ENCODE assay signal across 13 cellular contexts in the genomic region with DNA sequence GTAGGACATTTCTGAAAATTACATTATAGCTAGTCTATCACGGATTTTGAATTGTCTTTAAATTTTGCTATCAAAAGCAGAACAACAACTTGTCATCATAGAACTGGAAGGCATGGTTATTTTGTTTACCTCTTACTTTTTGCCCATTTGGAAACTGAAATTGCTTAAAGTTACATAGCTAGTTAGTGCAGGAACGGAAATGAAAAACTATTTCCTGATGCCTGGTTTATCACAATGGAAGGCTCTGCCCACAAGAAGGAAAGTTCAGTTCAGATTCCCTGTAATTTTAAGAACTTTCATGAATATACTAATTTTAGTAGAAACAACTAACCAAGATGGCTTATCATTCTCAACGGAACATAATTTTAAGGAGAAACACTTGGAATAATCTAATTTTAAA.
DNase-seq lines count a peak whose midpoint lies in the region; ATAC-seq, FAIRE-seq and TF ChIP-seq lines count a peak whose summit lies in the region.
"Had no signal": no experiment of that assay in that cellular context is flagged by ENCODE, and none has a peak within 500 bp of the region (broad histone marks: within the 10 kb centered on the region; RNA-seq: fewer than 3 reads in every experiment).

No MANE protein-coding gene starts in this region.

- ATAC-seq in heart left ventricle (no peak), left ventricle myocardium superior (no peak), pancreas (no peak), upper lobe of right lung (no peak)
- ATAC-seq: stimulated activated naive CD8-positive, alpha-beta T cell treated with anti-CD3 and anti-CD28 coated beads, Interleukin-15, amount 100 ng/mL, for 72 hours had no signal

- H3K27ac ChIP-seq in heart left ventricle (peak overlapping the region; percentile 71 to 91 (median 84)), pancreas (peak overlapping the region; percentile 18 to 88 (median 66)), upper lobe of right lung (peak overlapping the region; percentile 64)

- no peaks in the 10 kb centered on the region for H3K36me3 Mint-ChIP-seq in endothelial cell (ENCODE audit: low read depth, unreplicated experiment)

- WGBS in heart left ventricle, 4 donors, result 54 to 64% (median 59%) methylated on average over 3 of the region's 3 CpGs
- WGBS in pancreas, 2 donors, result 37 to 46% methylated on average over 3 of the region's 3 CpGs

- no peak overlapping the region for H3K4me3 Mint-ChIP-seq in endothelial cell (ENCODE audit: unreplicated experiment)
- H3K4me3 Mint-ChIP-seq: endodermal cell; stimulated activated naive CD8-positive, alpha-beta T cell treated with anti-CD3 and anti-CD28 coated beads, Interleukin-15, amount 100 ng/mL, for 72 hours had no signal

- H3K9me3 ChIP-seq in heart left ventricle, result no peaks in the 10 kb centered on the region
- H3K9me3 ChIP-seq in pancreas, result no peaks in the 10 kb centered on the region
- H3K9me3 ChIP-seq in upper lobe of right lung, result no peaks in the 10 kb centered on the region
- H3K9me3 ChIP-seq: Caco-2 had no signal

- H3K4me3 ChIP-seq in heart left ventricle, result no peak overlapping the region
- H3K4me3 ChIP-seq in pancreas, result no peak overlapping the region
- H3K4me3 ChIP-seq in upper lobe of right lung, result no peak overlapping the region

- peaks cover 85% of the 10 kb centered on the region for H3K4me1 Mint-ChIP-seq in endothelial cell (ENCODE audit: unreplicated experiment)

- DNase-seq in heart left ventricle, result no peak
- DNase-seq in left ventricle myocardium superior, result no peak
- DNase-seq in endothelial cell (ENCODE audit: low spot score), result no peak
- no peak for DNase-seq in pancreas
- no peak for DNase-seq in upper lobe of right lung
- no peak for DNase-seq in iPS-NIHi11 (ENCODE audit: low spot score)
- DNase-seq in EL, result no peak
- DNase-seq in NCI-H1105 (lab: John Stamatoyannopoulos, UW), result no peak
- DNase-seq: activated CD4-positive, alpha-beta T cell treated with anti-CD3 and anti-CD28 coated beads, Interleukin-2, amount 50 U/mL, for 1 hour; Caco-2; endodermal cell; NCI-H1092 treated with DMSO at 0.1 percent for 48 hours; stimulated activated naive CD8-positive, alpha-beta T cell treated with anti-CD3 and anti-CD28 coated beads, Interleukin-15, amount 100 ng/mL, for 72 hours had no signal

- no peaks in the 10 kb centered on the region for H3K9me3 Mint-ChIP-seq in endothelial cell (ENCODE audit: unreplicated experiment)
- H3K9me3 Mint-ChIP-seq: endodermal cell; stimulated activated naive CD8-positive, alpha-beta T cell treated with anti-CD3 and anti-CD28 coated beads, Interleukin-15, amount 100 ng/mL, for 72 hours had no signal

- H3K27me3 Mint-ChIP-seq in endothelial cell (ENCODE audit: unreplicated experiment), result peaks cover 3% of the 10 kb centered on the region
- H3K27me3 Mint-ChIP-seq: stimulated activated naive CD8-positive, alpha-beta T cell treated with anti-CD3 and anti-CD28 coated beads, Interleukin-15, amount 100 ng/mL, for 72 hours had no signal

- no peaks in the 10 kb centered on the region for H3K27me3 ChIP-seq in heart left ventricle
- H3K27me3 ChIP-seq in pancreas, result no peaks in the 10 kb centered on the region
- no peaks in the 10 kb centered on the region for H3K27me3 ChIP-seq in upper lobe of right lung

- peak; percentile 64 for FAIRE-seq in pancreas (lab: Jason Lieb, UNC)

- H3K36me3 ChIP-seq in heart left ventricle, result no peaks in the 10 kb centered on the region
- no peaks in the 10 kb centered on the region for H3K36me3 ChIP-seq in pancreas
- H3K36me3 ChIP-seq in upper lobe of right lung, result no peaks in the 10 kb centered on the region

- no peak for TF ChIP-seq CTCF in heart left ventricle (IDR thresholded peaks at IDR 0.05)
- TF ChIP-seq CTCF in endothelial cell (IDR thresholded peaks at IDR 0.05; ENCODE audit: unreplicated experiment), result no peak
- no peak for TF ChIP-seq CTCF in pancreas (IDR thresholded peaks at IDR 0.05)
- TF ChIP-seq CTCF in upper lobe of right lung (IDR thresholded peaks at IDR 0.05), result no peak

- TF ChIP-seq POLR2A in heart left ventricle (IDR thresholded peaks at IDR 0.05), result no peak

- intact Hi-C loops in heart left ventricle (cut with DNase I) (loop anchor here in 9 of 10 donors (2.0 to 10.0 kb wide), 10 partner anchors 105 to 570 kb away; a partner anchor contains a TSS), left ventricle myocardium superior (cut with micrococcal nuclease) (loop anchor here (2.0 to 10.0 kb wide), 4 partner anchors 102 to 570 kb away; no protein-coding TSS in a partner anchor), pancreas (cut with DNase I) (loop anchor here in 2 of 3 donors (5.0 to 10.0 kb wide), 4 partner anchors 312 to 568 kb away; no protein-coding TSS in a partner anchor), upper lobe of right lung (cut with DNase I) (loop anchor here (10.0 kb wide), 3 partner anchors 302 to 568 kb away; no protein-coding TSS in a partner anchor)

- H3K27ac Mint-ChIP-seq in endothelial cell (ENCODE audit: unreplicated experiment), result peak overlapping the region; percentile 84
- H3K27ac Mint-ChIP-seq: stimulated activated naive CD8-positive, alpha-beta T cell treated with anti-CD3 and anti-CD28 coated beads, Interleukin-15, amount 100 ng/mL, for 72 hours had no signal

- peaks cover 17 to 94% (median 82%) of the 10 kb centered on the region in 12 donors for H3K4me1 ChIP-seq in heart left ventricle
- H3K4me1 ChIP-seq in pancreas, result peaks cover 37 to 76% (median 40%) of the 10 kb centered on the region in 3 donors
- H3K4me1 ChIP-seq in upper lobe of right lung, result peaks cover 77% of the 10 kb centered on the region
